Comparison of ENCODE assay signal across 11 cellular contexts in the genomic region with DNA sequence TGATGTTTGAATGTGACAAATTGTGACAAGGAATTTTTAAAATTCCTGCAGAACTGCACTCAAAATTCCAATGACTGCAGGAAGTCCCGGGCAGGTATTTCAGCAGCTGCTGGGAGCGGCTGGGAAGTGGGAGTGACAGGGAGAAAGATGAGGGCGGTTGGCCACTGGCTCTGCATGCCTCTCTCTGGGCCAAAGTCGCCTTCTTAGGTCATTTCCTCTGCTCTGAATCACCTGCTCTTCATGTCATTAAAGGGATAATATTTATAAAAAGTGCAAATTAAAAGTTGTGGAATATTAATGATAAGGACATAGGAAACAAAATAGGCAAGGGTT. TPM values are rescaled to one million over a fixed set of nuclear protein-coding genes. Genes with fewer than 3 reads are reported as not detected.
DNase-seq lines count a peak whose midpoint lies in the region; ATAC-seq, FAIRE-seq and TF ChIP-seq lines count a peak whose summit lies in the region.
"Had no signal": no experiment of that assay in that cellular context is flagged by ENCODE, and none has a peak within 500 bp of the region (broad histone marks: within the 10 kb centered on the region; RNA-seq: fewer than 3 reads in every experiment).

No MANE protein-coding gene starts in this region.

- FAIRE-seq in HTR-8/SVneo (lab: Jason Lieb, UNC) (no peak), astrocyte (lab: Jason Lieb, UNC) (no peak), keratinocyte (lab: Jason Lieb, UNC) (no peak), small intestine (lab: Jason Lieb, UNC) (no peak)

- TF ChIP-seq CTCF in astrocyte (IDR thresholded peaks at IDR 0.05; ENCODE audit: insufficient read depth, low read depth, low read length) (no peak), keratinocyte (optimal IDR thresholded peaks at IDR 0.05 in 1 of 3, IDR thresholded peaks at IDR 0.05 in 1 of 3, conservative IDR thresholded peaks at IDR 0.05 in 1 of 3; ENCODE audit: extremely low read depth in 1 of 3, insufficient read depth in 2 of 3, low read length in 3 of 3) (no peak)

- H3K4me1 ChIP-seq in astrocyte (ENCODE audit: insufficient read depth, low read length) (peaks cover 4% of the 10 kb centered on the region), keratinocyte (ENCODE audit: control insufficient read depth, extremely low read depth, insufficient read depth, low read length) (peaks cover 19% of the 10 kb centered on the region), small intestine (ENCODE audit: control insufficient read depth in 2 of 2, insufficient read depth in 1 of 2, low read depth in 1 of 2, low read length in 1 of 2) (peaks cover 0 to 7% of the 10 kb centered on the region in 2 donors)

- H4K20me1 ChIP-seq in astrocyte (ENCODE audit: insufficient read depth, low read length) (no peaks in the 10 kb centered on the region), keratinocyte (ENCODE audit: control insufficient read depth, extremely low read depth, insufficient read depth, low read length) (no peaks in the 10 kb centered on the region)

- ATAC-seq in HG03342 (IDR thresholded peaks at IDR 0.05; ENCODE audit: unreplicated experiment): no peak
- no peak for ATAC-seq in GM18868 (IDR thresholded peaks at IDR 0.05; ENCODE audit: unreplicated experiment)

- H3K27me3 Mint-ChIP-seq in astrocyte (ENCODE audit: low read depth, unreplicated experiment): no peaks in the 10 kb centered on the region

- dilution Hi-C loops in keratinocyte (cut with MboI; ENCODE audit: extremely low pct_ligation_motif_present, low sequenced_read_pairs): no loop called here

- 18 to 47% (median 36%) methylated on average over 4 of the region's 4 CpGs for WGBS in small intestine, 3 donors

- no peaks in the 10 kb centered on the region for H3K9me1 ChIP-seq in keratinocyte (ENCODE audit: control insufficient read depth, extremely low read depth, insufficient read depth, low read length)

- peak overlapping the region; percentile 30 for H3K27ac Mint-ChIP-seq in astrocyte (ENCODE audit: unreplicated experiment)

- no peak overlapping the region for H3K27ac ChIP-seq in astrocyte (ENCODE audit: low read depth, low read length)
- H3K27ac ChIP-seq in keratinocyte (ENCODE audit: control insufficient read depth, insufficient read depth, low read length): no peak overlapping the region
- H3K27ac ChIP-seq in small intestine (ENCODE audit: low read depth in 1 of 2, low read length in 1 of 2): peak overlapping the region in 1 of 2 donors; percentile 59
- H3K27ac ChIP-seq: neutrophil had no signal

- H3K4me3 Mint-ChIP-seq in astrocyte (ENCODE audit: unreplicated experiment): no peak overlapping the region

- peaks cover 14% of the 10 kb centered on the region for H3K36me3 Mint-ChIP-seq in astrocyte (ENCODE audit: low read depth, unreplicated experiment)

- H3K27me3 ChIP-seq in astrocyte (ENCODE audit: insufficient read depth, low read length): no peaks in the 10 kb centered on the region
- no peaks in the 10 kb centered on the region for H3K27me3 ChIP-seq in keratinocyte (ENCODE audit: control insufficient read depth, extremely low read depth, insufficient read depth, low read length)
- H3K27me3 ChIP-seq in small intestine (ENCODE audit: control insufficient read depth in 2 of 2, insufficient read depth in 2 of 2, low read length in 2 of 2): no peaks in the 10 kb centered on the region
- H3K27me3 ChIP-seq: neutrophil had no signal

- H3K9me3 Mint-ChIP-seq in astrocyte (ENCODE audit: unreplicated experiment): no peaks in the 10 kb centered on the region

- H3K9ac ChIP-seq in astrocyte (ENCODE audit: low read length): no peak overlapping the region
- H3K9ac ChIP-seq in keratinocyte (ENCODE audit: control insufficient read depth, extremely low read depth, insufficient read depth, low read length): no peak overlapping the region

- peaks cover 4% of the 10 kb centered on the region for H3K79me2 ChIP-seq in astrocyte (ENCODE audit: insufficient read depth, low read length)
- no peaks in the 10 kb centered on the region for H3K79me2 ChIP-seq in keratinocyte (ENCODE audit: control insufficient read depth, insufficient read depth, low read length)

- peaks cover 26% of the 10 kb centered on the region for H3K4me1 Mint-ChIP-seq in astrocyte (ENCODE audit: low read depth, unreplicated experiment)

- H3K9me3 ChIP-seq in astrocyte (ENCODE audit: insufficient read depth, low read depth, low read length) (no peaks in the 10 kb centered on the region), keratinocyte (ENCODE audit: control insufficient read depth, low read depth, low read length) (no peaks in the 10 kb centered on the region), small intestine (ENCODE audit: control insufficient read depth, low read depth) (no peaks in the 10 kb centered on the region)
- H3K9me3 ChIP-seq: neutrophil had no signal

- H2AFZ ChIP-seq in astrocyte (ENCODE audit: low read depth, low read length) (no peak overlapping the region), keratinocyte (ENCODE audit: control insufficient read depth, low read length) (no peak overlapping the region)

- H3K4me2 ChIP-seq in astrocyte (ENCODE audit: low read length): peak overlapping the region; percentile 2
- H3K4me2 ChIP-seq in keratinocyte (ENCODE audit: control insufficient read depth, extremely low read depth, insufficient read depth, low read depth, low read length): peak overlapping the region; percentile 50

- DNase-seq in HTR-8/SVneo (ENCODE audit: insufficient read length, low spot score) (peak; percentile 9), astrocyte (ENCODE audit: low read depth) (peak; percentile 53), keratinocyte (ENCODE audit: low read depth, low spot score) (no peak), small intestine (peak; percentile 78), DMS153 treated with DMSO at 0.1 percent for 48 hours (lab: John Stamatoyannopoulos, UW; ENCODE audit: unreplicated experiment) (no peak)
- DNase-seq: DMS153, NCI-H2107, T1000 had no signal

- H3K4me3 ChIP-seq in astrocyte (ENCODE audit: insufficient read depth, low read depth, low read length) (no peak overlapping the region), keratinocyte (ENCODE audit: control insufficient read depth in 2 of 3, extremely low read depth in 1 of 3, insufficient read depth in 2 of 3, low read depth in 1 of 3, low read length in 3 of 3) (no peak overlapping the region), small intestine (ENCODE audit: low read depth in 1 of 2, low read length in 2 of 2) (no peak overlapping the region)

- peaks cover 4% of the 10 kb centered on the region for H3K36me3 ChIP-seq in astrocyte (ENCODE audit: insufficient read depth, low read length)
- no peaks in the 10 kb centered on the region for H3K36me3 ChIP-seq in keratinocyte (ENCODE audit: control insufficient read depth in 2 of 2, extremely low read depth in 1 of 2, insufficient read depth in 2 of 2, low read length in 2 of 2)
- no peaks in the 10 kb centered on the region for H3K36me3 ChIP-seq in small intestine (ENCODE audit: control insufficient read depth in 2 of 2, insufficient read depth in 2 of 2, low read length in 2 of 2)

RNA-seq across cellular contexts. Expression of gene RAMACL, which starts 43.9 kb away (rescaled TPM):
- 1.2 and 1.3 TPM in 2 replicates for total RNA-seq in astrocyte
- 4.0 to 7.7 TPM (median 5.3 TPM) in 3 replicates for polyA plus RNA-seq in keratinocyte
- 4.1 TPM for polyA plus RNA-seq in keratinocyte (2011; ENCODE audit: low read depth)
- 5.2 and 5.7 TPM in 2 replicates for polyA plus RNA-seq in keratinocyte (2011; cell fraction: cytosol; rRNA removed)
- 4.1 and 5.0 TPM in 2 replicates for polyA plus RNA-seq in keratinocyte (2011; cell fraction: nucleus; rRNA removed)
- polyA plus RNA-seq in keratinocyte (2012; ENCODE audit: low replicate concordance): 3.9 and 6.1 TPM in 2 replicates
- 2.7 to 3.8 TPM in 2 of 3 replicates, not detected in the other for polyA minus RNA-seq in keratinocyte
- 2.9 TPM for polyA minus RNA-seq in keratinocyte (2011; cell fraction: cytosol; rRNA and poly(A)+ RNA removed)
- polyA minus RNA-seq in keratinocyte (2011; cell fraction: nucleus; rRNA and poly(A)+ RNA removed): 0.42 and 3.4 TPM in 2 replicates
- under 1 TPM in 1 of 3 donors, not detected in 2; 0.16 TPM for polyA plus RNA-seq in small intestine

Comparison
In these comparisons a context has a peak if more than half of its experiments do, and no peak if none do; other contexts are left out.
1. DNase-seq: peak in HTR-8/SVneo (single experiment), astrocyte (single experiment) and small intestine (single experiment); none in keratinocyte (single experiment) and DMS153 treated with DMSO at 0.1 percent for 48 hours (single experiment).